8 cellular contexts compared by ENCODE assay signal in the genomic region with DNA sequence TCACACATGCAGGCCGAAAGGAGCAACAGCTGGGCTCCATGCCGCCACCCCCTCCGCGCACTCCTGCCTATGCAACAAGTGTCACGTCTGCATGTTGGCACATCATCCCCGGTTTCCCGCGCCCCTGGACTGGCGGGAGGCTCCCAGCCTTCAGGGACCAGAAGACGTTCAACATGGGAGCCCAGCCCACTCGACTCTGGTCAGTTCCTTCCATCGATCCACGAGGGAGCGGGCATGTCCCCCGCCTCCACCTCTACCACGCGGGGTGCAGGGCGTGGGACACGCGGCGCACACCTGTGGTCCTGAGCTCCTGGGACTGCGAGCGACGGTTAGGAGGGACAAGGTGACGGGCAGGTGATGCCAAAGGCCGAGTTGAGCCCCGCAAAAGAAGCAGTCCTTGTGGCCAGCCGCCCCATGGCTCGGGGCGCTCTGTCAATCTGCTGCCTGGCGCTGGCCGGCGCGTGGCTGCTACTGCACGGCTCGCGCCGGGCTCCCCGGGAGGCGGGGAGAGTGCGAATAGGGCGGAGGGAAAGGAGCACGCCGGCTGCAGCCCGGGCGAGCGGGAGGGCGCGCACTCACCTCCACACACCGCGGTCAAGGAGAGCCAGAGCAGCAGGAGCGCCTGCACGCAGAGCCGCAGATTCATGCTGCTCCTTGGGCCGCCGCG. TPM values are rescaled to one million over a fixed set of nuclear protein-coding genes. Genes with fewer than 3 reads are reported as not detected.
DNase-seq lines count a peak whose midpoint lies in the region; TF ChIP-seq lines count a peak whose summit lies in the region.

No MANE protein-coding gene starts in this region.

- H3K27me3 ChIP-seq in HL-60 (ENCODE audit: insufficient read depth, poor library complexity, severe bottlenecking) (no peaks in the 10 kb centered on the region), right atrium auricular region (no peaks in the 10 kb centered on the region), sigmoid colon (no peaks in the 10 kb centered on the region)

- 2 to 3% methylated on average over 57 of the region's 57 CpGs for WGBS in sigmoid colon, 2 donors

- H3K4me3 Mint-ChIP-seq in activated T-helper 1 cell treated with anti-CD3 and anti-CD28 coated beads, Interleukin-12 subunit alpha, Interleukin-12 subunit beta, Interleukin-2, Interleukin-4 antibody, amounts not matched to agents 30 ng/mL and 10 ng/mL and 1 ng/mL, durations not matched to agents 14 hours and 24 hours and 36 hours = peak overlapping the region; percentile 37

- DNase-seq in stimulated activated CD4-positive, alpha-beta T cell treated with anti-CD3 and anti-CD28 coated beads, Interleukin-12 subunit alpha, Interleukin-12 subunit beta, amount 100 ng/mL, for 4 hours = peak; percentile 13
- DNase-seq in stimulated activated CD4-positive, alpha-beta T cell treated with anti-CD3 and anti-CD28 coated beads, Interleukin-1b, Interleukin-23, amount 100 ng/mL, for 48 hours = no peak
- DNase-seq in HL-60 (ENCODE audit: low read depth in 1 of 2, low spot score in 1 of 2) = peak in 1 of 2 experiments; percentile 20
- DNase-seq in activated T-helper 1 cell treated with anti-CD3 and anti-CD28 coated beads, Interleukin-12 subunit alpha, Interleukin-12 subunit beta, Interleukin-2, Interleukin-4 antibody, amounts not matched to agents 30 ng/mL and 10 ng/mL and 1 ng/mL, durations not matched to agents 14 hours and 24 hours and 36 hours (ENCODE audit: low spot score) = no peak
- DNase-seq in right atrium auricular region (ENCODE audit: low spot score) = peak; percentile 57
- DNase-seq in sigmoid colon = no peak
- DNase-seq in foreskin melanocyte = no peak
- DNase-seq in GM19240 (ENCODE audit: insufficient read length, low spot score) = no peak

- H3K4me1 ChIP-seq in right atrium auricular region = peaks cover 0 to 18% of the 10 kb centered on the region in 2 donors
- peaks cover 0 to 16% (median 3%) of the 10 kb centered on the region in 4 donors for H3K4me1 ChIP-seq in sigmoid colon

- H3K9me3 Mint-ChIP-seq in activated T-helper 1 cell treated with anti-CD3 and anti-CD28 coated beads, Interleukin-12 subunit alpha, Interleukin-12 subunit beta, Interleukin-2, Interleukin-4 antibody, amounts not matched to agents 30 ng/mL and 10 ng/mL and 1 ng/mL, durations not matched to agents 14 hours and 24 hours and 36 hours = no peaks in the 10 kb centered on the region

- H3K36me3 Mint-ChIP-seq in activated T-helper 1 cell treated with anti-CD3 and anti-CD28 coated beads, Interleukin-12 subunit alpha, Interleukin-12 subunit beta, Interleukin-2, Interleukin-4 antibody, amounts not matched to agents 30 ng/mL and 10 ng/mL and 1 ng/mL, durations not matched to agents 14 hours and 24 hours and 36 hours (ENCODE audit: low read depth) = no peaks in the 10 kb centered on the region

- peaks cover 16% of the 10 kb centered on the region for H3K27me3 Mint-ChIP-seq in activated T-helper 1 cell treated with anti-CD3 and anti-CD28 coated beads, Interleukin-12 subunit alpha, Interleukin-12 subunit beta, Interleukin-2, Interleukin-4 antibody, amounts not matched to agents 30 ng/mL and 10 ng/mL and 1 ng/mL, durations not matched to agents 14 hours and 24 hours and 36 hours (ENCODE audit: insufficient read depth)

- H3K4me3 ChIP-seq in HL-60 (replicated peaks; ENCODE audit: insufficient read depth, low read length) = peak overlapping the region; percentile 41
- H3K4me3 ChIP-seq in right atrium auricular region = peak overlapping the region; percentile 35 to 54
- H3K4me3 ChIP-seq in sigmoid colon = peak overlapping the region; percentile 21 to 52 (median 48)

- H3K36me3 ChIP-seq in right atrium auricular region (no peaks in the 10 kb centered on the region), sigmoid colon (no peaks in the 10 kb centered on the region)

- H3K27ac ChIP-seq in HL-60 (replicated peaks) (no peak overlapping the region), right atrium auricular region (peak overlapping the region in 1 of 2 donors; percentile 21), sigmoid colon (peak overlapping the region in 3 of 4 donors; percentile 31 to 45 (median 33))

- H3K4me1 Mint-ChIP-seq in activated T-helper 1 cell treated with anti-CD3 and anti-CD28 coated beads, Interleukin-12 subunit alpha, Interleukin-12 subunit beta, Interleukin-2, Interleukin-4 antibody, amounts not matched to agents 30 ng/mL and 10 ng/mL and 1 ng/mL, durations not matched to agents 14 hours and 24 hours and 36 hours (ENCODE audit: low read depth) = peaks cover 6% of the 10 kb centered on the region

- no peak for TF ChIP-seq CTCF in HL-60 (IDR thresholded peaks at IDR 0.05; ENCODE audit: insufficient read depth, low read length)
- TF ChIP-seq CTCF in right atrium auricular region (IDR thresholded peaks at IDR 0.05) = no peak
- no peak for TF ChIP-seq CTCF in sigmoid colon (IDR thresholded peaks at IDR 0.05)

- intact Hi-C loops in activated T-helper 1 cell treated with anti-CD3 and anti-CD28 coated beads, Interleukin-12 subunit alpha, Interleukin-12 subunit beta, Interleukin-2, Interleukin-4 antibody, amounts not matched to agents 30 ng/mL and 10 ng/mL and 1 ng/mL, durations not matched to agents 14 hours and 24 hours and 36 hours (cut with micrococcal nuclease) = loop anchor here (1.0 to 5.0 kb wide), 2 partner anchors 103 to 169 kb away; no protein-coding TSS in a partner anchor
- intact Hi-C loops in sigmoid colon (cut with DNase I) = no loop called here

- no peak overlapping the region for H3K27ac Mint-ChIP-seq in activated T-helper 1 cell treated with anti-CD3 and anti-CD28 coated beads, Interleukin-12 subunit alpha, Interleukin-12 subunit beta, Interleukin-2, Interleukin-4 antibody, amounts not matched to agents 30 ng/mL and 10 ng/mL and 1 ng/mL, durations not matched to agents 14 hours and 24 hours and 36 hours

- no peak for TF ChIP-seq EP300 in sigmoid colon (IDR thresholded peaks at IDR 0.05)

- TF ChIP-seq POLR2A in sigmoid colon (IDR thresholded peaks at IDR 0.05) = no peak

- no peaks in the 10 kb centered on the region for H3K9me3 ChIP-seq in right atrium auricular region
- no peaks in the 10 kb centered on the region for H3K9me3 ChIP-seq in sigmoid colon

RNA-seq across cellular contexts. Expression of gene APLN, which starts 0.6 kb away (rescaled TPM):
- total RNA-seq in activated T-helper 1 cell treated with anti-CD3 and anti-CD28 coated beads, Interleukin-12 subunit alpha, Interleukin-12 subunit beta, Interleukin-2, Interleukin-4 antibody, amounts not matched to agents 30 ng/mL and 10 ng/mL and 1 ng/mL, durations not matched to agents 14 hours and 24 hours and 36 hours = 0.12 and 0.26 TPM in 2 replicates
- total RNA-seq in right atrium auricular region (1 to 10 TPM; 2.1 to 2.3 TPM), sigmoid colon (under 1 TPM in 2 of 4 donors, not detected in 2; 0.36 to 0.81 TPM)
- polyA plus RNA-seq in sigmoid colon = under 1 TPM in 1 of 3 donors, not detected in 2; 0.47 TPM

Comparison
In these comparisons a context has a peak if more than half of its experiments do, and no peak if none do; other contexts are left out.
1. DNase-seq: peak in stimulated activated CD4-positive, alpha-beta T cell treated with anti-CD3 and anti-CD28 coated beads, Interleukin-12 subunit alpha, Interleukin-12 subunit beta, amount 100 ng/mL, for 4 hours (single experiment) and right atrium auricular region (single experiment); none in stimulated activated CD4-positive, alpha-beta T cell treated with anti-CD3 and anti-CD28 coated beads, Interleukin-1b, Interleukin-23, amount 100 ng/mL, for 48 hours (single experiment), activated T-helper 1 cell treated with anti-CD3 and anti-CD28 coated beads, Interleukin-12 subunit alpha, Interleukin-12 subunit beta, Interleukin-2, Interleukin-4 antibody, amounts not matched to agents 30 ng/mL and 10 ng/mL and 1 ng/mL, durations not matched to agents 14 hours and 24 hours and 36 hours (single experiment), sigmoid colon (single experiment), foreskin melanocyte (single experiment) and GM19240 (single experiment).
2. Peak in every context shown above with its lines, with median percentiles within 50 percentile points of each other: H3K4me3 ChIP-seq.